3 cellular contexts compared by ENCODE assay signal in genomic region chrY:13479031-13479705, GRCh38.
TF ChIP-seq lines count a peak whose summit lies in the region.

No MANE protein-coding gene starts in this region.

TF ChIP-seq in liver, 16 proteins besides CTCF, POLR2A, EP300 and RAD21 (continued from another document):
- TF ChIP-seq EGR1 (IDR thresholded peaks at IDR 0.05; ENCODE audit: low read depth in 2 of 2) (no peak), GABPA (IDR thresholded peaks at IDR 0.05 in 1 of 2, conservative IDR thresholded peaks at IDR 0.05 in 1 of 2) (no peak), RXRA (IDR thresholded peaks at IDR 0.05) (no peak)
TF ChIP-seq in liver: peak in this region for 0.

TF ChIP-seq in HepG2, 621 proteins besides CTCF, POLR2A, EP300 and RAD21:
- TF ChIP-seq ZBTB33 (CRISPR knock-in tag; IDR thresholded peaks at IDR 0.05) (no peak), ARID3A (IDR thresholded peaks at IDR 0.05; ENCODE audit: low read depth, low read length) (no peak), MAZ (IDR thresholded peaks at IDR 0.05; ENCODE audit: borderline replicate concordance, low read depth, low read length) (no peak), MAZ (CRISPR knock-in tag; IDR thresholded peaks at IDR 0.05; ENCODE audit: low read depth) (no peak), KDM5A (IDR thresholded peaks at IDR 0.05; ENCODE audit: borderline replicate concordance, low read length) (no peak), ZNF703 (CRISPR knock-in tag; IDR thresholded peaks at IDR 0.05; ENCODE audit: borderline replicate concordance) (no peak), SP4 (CRISPR knock-in tag; IDR thresholded peaks at IDR 0.05) (no peak), ZNF564 (CRISPR knock-in tag; IDR thresholded peaks at IDR 0.05) (no peak), JDP2 (CRISPR knock-in tag; IDR thresholded peaks at IDR 0.05; ENCODE audit: borderline replicate concordance) (no peak), ELF3 (CRISPR knock-in tag; IDR thresholded peaks at IDR 0.05) (no peak)

TF ChIP-seq in WTC11, 78 proteins besides CTCF, POLR2A, EP300 and RAD21 (continued from another document):
- TF ChIP-seq HMGXB4 (CRISPR knock-in tag; IDR thresholded peaks at IDR 0.05) (no peak), FOXP4 (CRISPR knock-in tag; IDR thresholded peaks at IDR 0.05) (no peak), SMAD3 (CRISPR knock-in tag; IDR thresholded peaks at IDR 0.05; ENCODE audit: borderline replicate concordance) (no peak), E2F5 (CRISPR knock-in tag; IDR thresholded peaks at IDR 0.05) (no peak), ATF1 (CRISPR knock-in tag; IDR thresholded peaks at IDR 0.05) (no peak), EMX1 (CRISPR knock-in tag; IDR thresholded peaks at IDR 0.05) (no peak), ZBTB21 (CRISPR knock-in tag; IDR thresholded peaks at IDR 0.05; ENCODE audit: borderline replicate concordance) (no peak), ZNF138 (CRISPR knock-in tag; conservative IDR thresholded peaks at IDR 0.05) (no peak)
